Comparison of ENCODE assay signal across 8 cellular contexts in genomic region chr11:57530596-57531507, GRCh38. TPM values are rescaled to one million over a fixed set of nuclear protein-coding genes. Genes with fewer than 3 reads are reported as not detected.
DNase-seq lines count a peak whose midpoint lies in the region; ATAC-seq and TF ChIP-seq lines count a peak whose summit lies in the region.

TIMM10 (minus strand) TSS chr11:57530754; CDS start chr11:57530189, 565 bp downstream.

- intact Hi-C loops in activated T-helper 1 cell treated with anti-CD3 and anti-CD28 coated beads, Interleukin-12 subunit alpha, Interleukin-12 subunit beta, Interleukin-2, Interleukin-4 antibody, amounts not matched to agents 30 ng/mL and 10 ng/mL and 1 ng/mL, durations not matched to agents 14 hours and 24 hours and 36 hours (cut with micrococcal nuclease): loop anchor here (1.0 to 2.0 kb wide), 12 partner anchors 16 to 1047 kb away; partner anchors contain the start of genes CLP1, MED19, SELENOH and SLC43A1
- intact Hi-C loops in esophagus squamous epithelium (cut with DNase I): no loop called here

- H3K4me1 Mint-ChIP-seq in activated T-helper 1 cell treated with anti-CD3 and anti-CD28 coated beads, Interleukin-12 subunit alpha, Interleukin-12 subunit beta, Interleukin-2, Interleukin-4 antibody, amounts not matched to agents 30 ng/mL and 10 ng/mL and 1 ng/mL, durations not matched to agents 14 hours and 24 hours and 36 hours (ENCODE audit: low read depth): peaks cover 32% of the 10 kb centered on the region

- H3K27ac Mint-ChIP-seq in activated T-helper 1 cell treated with anti-CD3 and anti-CD28 coated beads, Interleukin-12 subunit alpha, Interleukin-12 subunit beta, Interleukin-2, Interleukin-4 antibody, amounts not matched to agents 30 ng/mL and 10 ng/mL and 1 ng/mL, durations not matched to agents 14 hours and 24 hours and 36 hours: peak within 1 kb of the TSS; percentile 87

- peak; percentile 97 for DNase-seq in DND-41
- peak; percentile 98 for DNase-seq in GM23248
- DNase-seq in Kasumi-1 (lab: John Stamatoyannopoulos, UW): peak; percentile 100
- DNase-seq in RPMI7951 (ENCODE audit: low read depth): peak; percentile 97
- DNase-seq in activated T-helper 1 cell treated with anti-CD3 and anti-CD28 coated beads, Interleukin-12 subunit alpha, Interleukin-12 subunit beta, Interleukin-2, Interleukin-4 antibody, amounts not matched to agents 30 ng/mL and 10 ng/mL and 1 ng/mL, durations not matched to agents 14 hours and 24 hours and 36 hours (ENCODE audit: low spot score): peak; percentile 92
- peak; percentile 89 for DNase-seq in esophagus squamous epithelium (lab: John Stamatoyannopoulos, UW)
- peak; percentile 97 for DNase-seq in myocyte (ENCODE audit: low read depth)
- DNase-seq in stimulated activated CD8-positive, alpha-beta memory T cell treated with anti-CD3 and anti-CD28 coated beads, Interleukin-7, amount 100 ng/mL, for 48 hours (ENCODE audit: extremely low read depth in 1 of 2, low read depth in 1 of 2): peak; percentile 88 to 93

- H3K4me1 ChIP-seq in DND-41 (ENCODE audit: insufficient read depth, low read length): peaks cover 42% of the 10 kb centered on the region
- H3K4me1 ChIP-seq in GM23248 (ENCODE audit: insufficient read depth): 0 out of 2 replicates have a peak, but pooled peaks cover 5% of the 10 kb centered on the region
- peaks cover 6 to 23% (median 9%) of the 10 kb centered on the region in 3 donors for H3K4me1 ChIP-seq in esophagus squamous epithelium

- no peaks in the 10 kb centered on the region for H3K9me2 ChIP-seq in GM23248 (ENCODE audit: insufficient read depth)

- H3K27me3 ChIP-seq in DND-41 (ENCODE audit: insufficient read depth, low read length, poor library complexity) (no peaks in the 10 kb centered on the region), GM23248 (replicated peaks; ENCODE audit: insufficient read depth) (peaks cover under 1% of the 10 kb centered on the region; the same call in 1 of the 2 replicates), esophagus squamous epithelium (no peaks in the 10 kb centered on the region)

- H3K4me3 ChIP-seq in DND-41 (ENCODE audit: low read depth in 1 of 2, low read length in 2 of 2) (peak within 1 kb of the TSS; percentile 43 to 80; a peak in 3 of 4 replicates), GM23248 (peak within 1 kb of the TSS; percentile 90), esophagus squamous epithelium (peak within 1 kb of the TSS; percentile 47 to 85 (median 69))

- H4K20me1 ChIP-seq in DND-41 (ENCODE audit: insufficient read depth, low read length): peaks cover 4% of the 10 kb centered on the region; the same call in 1 of the 2 replicates
- H4K20me1 ChIP-seq in GM23248 (ENCODE audit: insufficient read depth): no peaks in the 10 kb centered on the region

- H2AFZ ChIP-seq in DND-41 (ENCODE audit: low read depth, low read length) (peak within 1 kb of the TSS; percentile 85), GM23248 (peak within 1 kb of the TSS; percentile 97)

- H3K36me3 ChIP-seq in DND-41 (ENCODE audit: insufficient read depth, low read length) (peaks cover 26% of the 10 kb centered on the region), GM23248 (ENCODE audit: low read depth) (no peaks in the 10 kb centered on the region), esophagus squamous epithelium (peaks cover 0 to 17% (median 0%) of the 10 kb centered on the region in 3 donors)

- TF ChIP-seq CTCF in DND-41 (IDR thresholded peaks at IDR 0.05; ENCODE audit: borderline replicate concordance, extremely low read depth, low read length, poor library complexity, severe bottlenecking) (no peak), esophagus squamous epithelium (IDR thresholded peaks at IDR 0.05) (peak in 1 of 6 experiments; percentile 32)

- no peaks in the 10 kb centered on the region for H3K9me3 Mint-ChIP-seq in activated T-helper 1 cell treated with anti-CD3 and anti-CD28 coated beads, Interleukin-12 subunit alpha, Interleukin-12 subunit beta, Interleukin-2, Interleukin-4 antibody, amounts not matched to agents 30 ng/mL and 10 ng/mL and 1 ng/mL, durations not matched to agents 14 hours and 24 hours and 36 hours

- peak within 1 kb of the TSS; percentile 78 for H3K4me2 ChIP-seq in DND-41 (ENCODE audit: insufficient read depth, low read length)
- H3K4me2 ChIP-seq in GM23248 (ENCODE audit: unreplicated experiment): peak within 1 kb of the TSS; percentile 85

- WGBS in GM23248 (ENCODE audit: low coverage in 1 of 2, low lambda C conversion rate in 2 of 2, missing lambda C conversion rate in 2 of 2), 2 experiments: 1% methylated on average over 49 of the region's 49 CpGs
- WGBS in esophagus squamous epithelium, 2 donors: 0 to 1% methylated on average over 33 to 41 of the region's 49 CpGs

- H3K27ac ChIP-seq in DND-41 (ENCODE audit: low read length): peak within 1 kb of the TSS; percentile 81
- peak within 1 kb of the TSS; percentile 19; the same call in 1 of the 2 replicates for H3K27ac ChIP-seq in GM23248
- H3K27ac ChIP-seq in esophagus squamous epithelium: peak within 1 kb of the TSS; percentile 68 to 80 (median 78)

- peak; percentile 97 for ATAC-seq in DND-41 (ENCODE audit: insufficient read depth, low read depth)

- H3K9me3 ChIP-seq in DND-41 (ENCODE audit: insufficient read depth, low read length, severe bottlenecking): no peaks in the 10 kb centered on the region
- H3K9me3 ChIP-seq in GM23248 (ENCODE audit: low read depth): no peaks in the 10 kb centered on the region
- no peaks in the 10 kb centered on the region for H3K9me3 ChIP-seq in esophagus squamous epithelium

- no peaks in the 10 kb centered on the region for H3F3A ChIP-seq in GM23248 (ENCODE audit: insufficient read depth)

- peaks cover 14% of the 10 kb centered on the region for H3K36me3 Mint-ChIP-seq in activated T-helper 1 cell treated with anti-CD3 and anti-CD28 coated beads, Interleukin-12 subunit alpha, Interleukin-12 subunit beta, Interleukin-2, Interleukin-4 antibody, amounts not matched to agents 30 ng/mL and 10 ng/mL and 1 ng/mL, durations not matched to agents 14 hours and 24 hours and 36 hours (ENCODE audit: low read depth)

- H3K9ac ChIP-seq in DND-41 (ENCODE audit: low read depth, low read length) (peak within 1 kb of the TSS; percentile 72), GM23248 (peak within 1 kb of the TSS; percentile 81)

- in situ Hi-C loops in GM23248 (cut with MboI): no loop called here

- TF ChIP-seq POLR2A in esophagus squamous epithelium (IDR thresholded peaks at IDR 0.05): peak in 2 of 4 donors; percentile 29 to 59

- no peaks in the 10 kb centered on the region for H3K27me3 Mint-ChIP-seq in activated T-helper 1 cell treated with anti-CD3 and anti-CD28 coated beads, Interleukin-12 subunit alpha, Interleukin-12 subunit beta, Interleukin-2, Interleukin-4 antibody, amounts not matched to agents 30 ng/mL and 10 ng/mL and 1 ng/mL, durations not matched to agents 14 hours and 24 hours and 36 hours (ENCODE audit: insufficient read depth)

- H3K4me3 Mint-ChIP-seq in activated T-helper 1 cell treated with anti-CD3 and anti-CD28 coated beads, Interleukin-12 subunit alpha, Interleukin-12 subunit beta, Interleukin-2, Interleukin-4 antibody, amounts not matched to agents 30 ng/mL and 10 ng/mL and 1 ng/mL, durations not matched to agents 14 hours and 24 hours and 36 hours: peak within 1 kb of the TSS; percentile 87

- peaks cover 21% of the 10 kb centered on the region for H3K79me2 ChIP-seq in DND-41 (ENCODE audit: insufficient read depth, low read length)
- peaks cover 21% of the 10 kb centered on the region for H3K79me2 ChIP-seq in GM23248 (ENCODE audit: insufficient read depth)

RNA-seq across cellular contexts. Expression of gene TIMM10, which starts in this region (rescaled TPM):
- 29.0 and 48.3 TPM in 2 replicates for total RNA-seq in GM23248 (2014; rRNA removed; shearing (Covaris generic))
- polyA plus RNA-seq in GM23248 (2016; fragmentation: Nextera tagmentation; extraction: Ambion mirVana): 73.4 and 78.3 TPM in 2 replicates
- 83.3 and 89.8 TPM in 2 replicates for total RNA-seq in RPMI7951 (2014; rRNA removed; shearing (Covaris generic))
- 98.2 and 99.6 TPM in 2 replicates for total RNA-seq in activated T-helper 1 cell treated with anti-CD3 and anti-CD28 coated beads, Interleukin-12 subunit alpha, Interleukin-12 subunit beta, Interleukin-2, Interleukin-4 antibody, amounts not matched to agents 30 ng/mL and 10 ng/mL and 1 ng/mL, durations not matched to agents 14 hours and 24 hours and 36 hours
- 10 to 100 TPM; 33.0 to 47.3 (median 38.7) TPM for total RNA-seq in esophagus squamous epithelium
- total RNA-seq in myocyte: 24.0 and 31.2 TPM in 2 replicates
- polyA plus RNA-seq in myocyte (2012): 68.2 TPM

Comparison
In these comparisons a context has a peak if more than half of its experiments do, and no peak if none do; other contexts are left out.
1. Peak in every context shown above with its lines: DNase-seq, ATAC-seq, H3K4me3 ChIP-seq and H3K27ac ChIP-seq.
2. H3K27ac ChIP-seq: peak in every context shown above with its lines; median percentile 81 in DND-41; 78 in esophagus squamous epithelium; 19 in GM23248.